ENCODE assay signal across 26 cellular contexts in genomic region chr11:9651481-9651880, GRCh38.
"Had no signal": no experiment of that assay in that cellular context is flagged by ENCODE, and none has a peak within 500 bp of the region (broad histone marks: within the 10 kb centered on the region; RNA-seq: fewer than 3 reads in every experiment).

No MANE protein-coding gene starts in this region.

- H3K9me3 Mint-ChIP-seq: activated T-helper 17 cell treated with anti-CD3 and anti-CD28 coated beads, Interleukin-2, amount 50 U/mL, for 72 hours; memory B cell; natural killer cell; type B pancreatic cell had no signal

- H2AFZ ChIP-seq: hepatocyte, neural progenitor cell had no signal

- H3K4me1 ChIP-seq: gastrocnemius medialis, neural progenitor cell had no signal

- H3K4me3 Mint-ChIP-seq: activated CD4-positive, alpha-beta T cell treated with anti-CD3 and anti-CD28 coated beads for 36 hours; activated T-cell treated with anti-CD3 and anti-CD28 coated beads, Interleukin-2, amount 50 U/mL, for 4 hours; activated T-helper 17 cell treated with anti-CD3 and anti-CD28 coated beads, Interleukin-2, amount 50 U/mL, for 72 hours; memory B cell; natural killer cell; neural progenitor cell; T-cell; T-helper 2 cell treated with Interferon-gamma antibody and Interleukin-4, amounts not matched to agents 5 μg/mL and 100 μg/mL, for 36 hours; type B pancreatic cell had no signal

- H3K4me1 Mint-ChIP-seq: activated CD4-positive, alpha-beta T cell treated with anti-CD3 and anti-CD28 coated beads for 36 hours; activated T-helper 17 cell treated with anti-CD3 and anti-CD28 coated beads, Interleukin-2, amount 50 U/mL, for 72 hours; neural progenitor cell; T-cell had no signal

- H3K36me3 ChIP-seq: brain microvascular endothelial cell, gastrocnemius medialis, neural progenitor cell, spleen, thoracic aorta had no signal

- H3K79me2 ChIP-seq: hepatocyte had no signal

- H3K4me2 ChIP-seq: hepatocyte, neural progenitor cell had no signal

- H3K9me3 ChIP-seq: gastrocnemius medialis, thoracic aorta had no signal

- ATAC-seq: activated CD4-positive, alpha-beta T cell treated with anti-CD3 and anti-CD28 coated beads for 36 hours; activated T-cell treated with anti-CD3 and anti-CD28 coated beads, Interleukin-2, amount 50 U/mL, for 4 hours; activated T-helper 17 cell treated with anti-CD3 and anti-CD28 coated beads, Interleukin-2, amount 50 U/mL, for 72 hours; gastrocnemius medialis; right cardiac atrium; stimulated activated naive CD8-positive, alpha-beta T cell treated with anti-CD3 and anti-CD28 coated beads, Interleukin-15, Interleukin-2, amounts not matched to agents 100 U/mL and 50 U/mL, for 24 hours; T-cell had no signal

- DNase-seq: activated CD4-positive, alpha-beta T cell treated with anti-CD3 and anti-CD28 coated beads for 36 hours; activated CD4-positive, CD25-positive, alpha-beta regulatory T cell; activated CD8-positive, alpha-beta memory T cell treated with anti-CD3 and anti-CD28 coated beads, Interleukin-2, amount 50 U/mL, for 4 hours; activated gamma-delta T cell treated with Interleukin-2 at 50 U/mL for 16 hours; activated naive CD4-positive, alpha-beta T cell treated with anti-CD3 and anti-CD28 coated beads, Interleukin-2, amount 50 U/mL, for 16 hours; activated T-cell treated with anti-CD3 and anti-CD28 coated beads, Interleukin-2, amount 50 U/mL, for 4 hours; amniotic stem cell; brain microvascular endothelial cell; caudate nucleus; gastrocnemius medialis; glutamatergic neuron; left colon; natural killer cell; occipital lobe; posterior cingulate gyrus; right cardiac atrium; spleen; stimulated activated naive CD8-positive, alpha-beta T cell treated with anti-CD3 and anti-CD28 coated beads, Interleukin-15, Interleukin-2, amounts not matched to agents 100 U/mL and 50 U/mL, for 24 hours had no signal

- H3K27ac ChIP-seq: brain microvascular endothelial cell, gastrocnemius medialis, hepatocyte, neural progenitor cell had no signal

- H3K4me3 ChIP-seq: gastrocnemius medialis, hepatocyte, neural progenitor cell, spleen, thoracic aorta had no signal

- H3K27me3 ChIP-seq: brain microvascular endothelial cell, gastrocnemius medialis, hepatocyte, neural progenitor cell, spleen had no signal

- H3K27me3 Mint-ChIP-seq: activated CD4-positive, alpha-beta T cell treated with anti-CD3 and anti-CD28 coated beads for 36 hours; activated T-helper 17 cell treated with anti-CD3 and anti-CD28 coated beads, Interleukin-2, amount 50 U/mL, for 72 hours; memory B cell; type B pancreatic cell had no signal

- H3K36me3 Mint-ChIP-seq: memory B cell, natural killer cell, neural progenitor cell, T-cell, type B pancreatic cell had no signal

- H3K27ac Mint-ChIP-seq: activated CD4-positive, alpha-beta T cell treated with anti-CD3 and anti-CD28 coated beads for 36 hours; activated T-helper 17 cell treated with anti-CD3 and anti-CD28 coated beads, Interleukin-2, amount 50 U/mL, for 72 hours; memory B cell; natural killer cell; neural progenitor cell; T-cell; T-helper 2 cell treated with Interferon-gamma antibody and Interleukin-4, amounts not matched to agents 5 μg/mL and 100 μg/mL, for 36 hours; type B pancreatic cell had no signal

- H3K9ac ChIP-seq: neural progenitor cell had no signal
